Comparison of ENCODE assay signal across 25 cellular contexts in the genomic region with DNA sequence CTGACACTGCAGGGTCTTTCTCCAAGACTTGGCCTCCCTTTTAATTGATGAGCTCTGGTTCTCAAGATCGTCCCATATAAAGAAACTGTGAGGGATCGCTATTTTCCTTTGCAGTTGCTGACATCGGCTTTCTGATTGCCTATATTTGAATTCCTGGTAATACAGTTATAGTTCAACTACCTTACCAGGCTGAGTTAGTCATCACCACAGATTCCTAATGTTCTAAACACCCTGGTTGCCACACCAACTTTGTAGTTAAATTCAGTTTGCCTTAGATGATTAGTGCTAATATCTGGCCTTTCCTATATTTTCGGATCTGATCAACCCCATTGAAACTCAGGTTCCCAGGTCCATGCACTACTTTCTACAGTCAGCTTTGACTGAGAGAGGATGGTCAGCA.
"Had no signal": no experiment of that assay in that cellular context is flagged by ENCODE, and none has a peak within 500 bp of the region (broad histone marks: within the 10 kb centered on the region; RNA-seq: fewer than 3 reads in every experiment).

No MANE protein-coding gene starts in this region.

- H3K27me3 ChIP-seq: colonic mucosa, gastroesophageal sphincter, heart right ventricle had no signal

- H3K27ac ChIP-seq: colonic mucosa, foreskin keratinocyte, gastroesophageal sphincter, heart right ventricle, left ventricle myocardium inferior, lower lobe of right lung had no signal

- H3K4me1 Mint-ChIP-seq: naive B cell had no signal

- H3K4me3 ChIP-seq: colonic mucosa, gastroesophageal sphincter, heart right ventricle, left ventricle myocardium inferior, lower lobe of right lung, mucosa of descending colon had no signal

- H3K9me3 Mint-ChIP-seq: dendritic cell treated with granulocyte-macrophage colony-stimulating factor and Interleukin-4, amounts not matched to agents 40 ng/mL and 50 ng/mL, for 4 days; mesothelial cell of epicardium had no signal

- H3K27ac Mint-ChIP-seq: dendritic cell treated with granulocyte-macrophage colony-stimulating factor and Interleukin-4, amounts not matched to agents 40 ng/mL and 50 ng/mL, for 4 days; mesothelial cell of epicardium; naive B cell had no signal

- DNase-seq: cerebellar nuclear complex; colonic mucosa; cortex of kidney; effector CD8-positive, alpha-beta T cell; erythroblast; foreskin keratinocyte; glutamatergic neuron; head of caudate nucleus; heart right ventricle; hippocampal formation; left colon; left ventricle myocardium inferior; lower lobe of right lung; mesenchymal stem cell; mucosa of descending colon; naive B cell had no signal

- H3K4me3 Mint-ChIP-seq: dendritic cell treated with granulocyte-macrophage colony-stimulating factor and Interleukin-4, amounts not matched to agents 40 ng/mL and 50 ng/mL, for 4 days; mesothelial cell of epicardium; naive B cell had no signal

- H3K36me3 ChIP-seq: colonic mucosa, gastroesophageal sphincter, heart right ventricle, left ventricle myocardium inferior, lower lobe of right lung had no signal

- H3K36me3 Mint-ChIP-seq: mesothelial cell of epicardium, naive B cell had no signal

- H3K4me1 ChIP-seq: colonic mucosa, foreskin keratinocyte, gastroesophageal sphincter, heart right ventricle, left ventricle myocardium inferior, lower lobe of right lung had no signal

- FAIRE-seq: endothelial cell of umbilical vein, frontal cortex, islet of Langerhans, keratinocyte had no signal

- H3K9me3 ChIP-seq: colonic mucosa, gastroesophageal sphincter, heart right ventricle, left ventricle myocardium inferior, lower lobe of right lung, mucosa of descending colon had no signal

- ATAC-seq: esophagus mucosa, foreskin keratinocyte, gastroesophageal sphincter, heart right ventricle, left colon, left lobe of liver, lower lobe of right lung, mucosa of descending colon had no signal
